Comparison of ENCODE assay signal across 1 cellular context in the genomic region with DNA sequence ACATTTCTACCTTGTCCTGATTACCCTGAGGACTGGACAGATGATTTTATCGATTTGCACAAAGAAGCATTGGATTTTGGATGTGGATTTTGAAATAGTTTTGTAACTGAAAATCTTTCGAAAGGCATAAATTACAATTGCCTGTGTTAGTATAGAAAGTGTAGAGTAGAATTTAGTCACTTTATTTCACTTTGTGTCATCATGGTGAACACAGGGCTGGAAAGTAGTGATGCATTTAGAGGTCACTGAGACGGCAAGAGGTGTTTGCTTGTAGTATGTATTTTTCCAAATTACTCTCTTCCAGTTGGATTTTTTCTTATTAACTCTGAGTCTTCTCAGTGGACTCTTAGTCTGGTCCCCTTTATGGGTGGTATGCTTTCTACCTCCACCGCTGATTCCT.
TF ChIP-seq lines count a peak whose summit lies in the region.

No MANE protein-coding gene starts in this region.

TF ChIP-seq in H1, 55 proteins besides CTCF, POLR2A, EP300 and RAD21 (continued from another document):
- TF ChIP-seq RXRA (IDR thresholded peaks at IDR 0.05; ENCODE audit: insufficient read depth, low read depth, low read length), result no peak
- no peak for TF ChIP-seq RFX5 (IDR thresholded peaks at IDR 0.05; ENCODE audit: borderline replicate concordance, low read depth, low read length)
- no peak for TF ChIP-seq CHD2 (IDR thresholded peaks at IDR 0.05; ENCODE audit: low read length)
